Comparison of ENCODE assay signal across 8 cellular contexts in the genomic region with DNA sequence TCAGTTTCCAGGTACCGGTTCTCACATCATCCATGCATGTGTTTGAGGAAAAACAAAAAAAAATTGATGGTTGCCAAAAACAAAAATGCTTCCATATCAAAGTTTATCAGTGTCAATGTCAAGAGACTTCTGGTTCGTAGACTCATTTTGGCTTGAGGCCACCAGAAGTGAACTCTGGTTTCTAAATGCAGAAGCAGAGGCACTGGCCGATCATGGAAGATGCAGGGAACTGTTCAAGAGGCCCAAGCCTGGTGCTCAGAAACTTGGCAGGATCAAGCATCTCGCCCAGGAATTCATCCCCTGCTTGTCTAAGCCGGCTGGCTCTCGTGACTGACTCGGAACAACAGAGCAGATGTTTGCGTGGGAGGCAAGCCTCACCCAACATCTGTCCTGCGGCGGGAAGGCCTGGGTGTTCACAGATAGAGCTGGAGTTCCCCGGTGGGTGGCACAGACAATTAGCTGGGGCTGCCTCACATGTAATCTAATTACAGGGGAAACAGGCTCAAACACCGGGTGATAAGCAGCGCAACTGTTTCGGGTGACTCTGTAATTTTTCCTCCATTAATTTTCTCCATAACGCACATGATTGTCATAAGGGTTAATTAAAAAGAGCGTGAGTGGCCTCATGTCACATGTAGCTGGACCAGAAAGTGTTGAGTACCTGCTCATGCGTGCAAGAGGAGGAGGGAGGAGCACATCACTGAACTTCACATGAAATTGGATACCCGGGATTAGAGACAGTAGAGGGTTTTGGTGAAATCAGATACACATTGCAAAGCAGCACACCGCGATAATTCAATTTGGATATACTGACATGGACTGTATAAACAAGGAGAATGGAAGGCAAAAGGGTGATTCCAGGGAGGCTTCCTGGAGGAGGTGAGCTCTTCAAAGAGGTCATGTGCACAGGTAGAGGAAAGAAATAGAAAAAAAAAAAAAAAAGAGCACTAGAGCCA.
A peak's percentile ranks its signal among the peaks of the same experiment; 100 is the strongest.
DNase-seq lines count a peak whose midpoint lies in the region; ATAC-seq, FAIRE-seq and TF ChIP-seq lines count a peak whose summit lies in the region.

No MANE protein-coding gene starts in this region.

- H3K4me3 Mint-ChIP-seq in astrocyte (ENCODE audit: unreplicated experiment): no peak overlapping the region

- TF ChIP-seq CTCF in astrocyte (IDR thresholded peaks at IDR 0.05; ENCODE audit: insufficient read depth, low read depth, low read length) (no peak), lower leg skin (IDR thresholded peaks at IDR 0.05) (no peak), D721Med (IDR thresholded peaks at IDR 0.05; ENCODE audit: insufficient read depth, missing control alignments) (no peak)

- H3K4me1 Mint-ChIP-seq in astrocyte (ENCODE audit: low read depth, unreplicated experiment): peaks cover 54% of the 10 kb centered on the region

- TF ChIP-seq POLR2A in lower leg skin (IDR thresholded peaks at IDR 0.05): no peak

- peak; percentile 85 for DNase-seq in GDM1 (lab: John Stamatoyannopoulos, UW)
- peak; percentile 66 for DNase-seq in HS-27A (ENCODE audit: low read depth)
- DNase-seq in OCI-M1 (lab: John Stamatoyannopoulos, UW): peak; percentile 100
- DNase-seq in astrocyte (ENCODE audit: low read depth): peak; percentile 87
- peak; percentile 93 to 97 for DNase-seq in lower leg skin (ENCODE audit: low spot score in 2 of 2)
- peak; percentile 66 to 76 for DNase-seq in stimulated activated CD8-positive, alpha-beta memory T cell treated with anti-CD3 and anti-CD28 coated beads, Interleukin-7, amount 100 ng/mL, for 48 hours (ENCODE audit: extremely low read depth in 1 of 2, low read depth in 1 of 2)
- DNase-seq in D721Med (ENCODE audit: insufficient read length, low spot score): no peak

- H3K9ac ChIP-seq in astrocyte (ENCODE audit: low read length): peak overlapping the region; percentile 52

- peak overlapping the region; percentile 68 for H3K4me2 ChIP-seq in astrocyte (ENCODE audit: low read length)

- no peak overlapping the region for H2AFZ ChIP-seq in astrocyte (ENCODE audit: low read depth, low read length)

- no peaks in the 10 kb centered on the region for H4K20me1 ChIP-seq in astrocyte (ENCODE audit: insufficient read depth, low read length)

- peaks cover 38% of the 10 kb centered on the region for H3K4me1 ChIP-seq in astrocyte (ENCODE audit: insufficient read depth, low read length)

- no peaks in the 10 kb centered on the region for H3K9me3 ChIP-seq in astrocyte (ENCODE audit: insufficient read depth, low read depth, low read length)

- FAIRE-seq in astrocyte (lab: Jason Lieb, UNC) (no peak), D721Med (lab: Jason Lieb, UNC) (no peak)

- no peaks in the 10 kb centered on the region for H3K79me2 ChIP-seq in astrocyte (ENCODE audit: insufficient read depth, low read length)

- H3K4me3 ChIP-seq in astrocyte (ENCODE audit: insufficient read depth, low read depth, low read length) (no peak overlapping the region), lower leg skin (ENCODE audit: low read depth, poor library complexity, severe bottlenecking) (no peak overlapping the region)

- peaks cover 31% of the 10 kb centered on the region for H3K27me3 ChIP-seq in astrocyte (ENCODE audit: insufficient read depth, low read length)

- peak overlapping the region; percentile 14 for H3K27ac Mint-ChIP-seq in astrocyte (ENCODE audit: unreplicated experiment)

- 10 to 11% methylated on average over 20 of the region's 20 CpGs for WGBS in lower leg skin, 2 donors

- H3K27ac ChIP-seq in astrocyte (ENCODE audit: low read depth, low read length): peak overlapping the region; percentile 30

- intact Hi-C loops in lower leg skin (cut with DNase I; ENCODE audit: low total_unique reads): no loop called here

- no peaks in the 10 kb centered on the region for H3K36me3 ChIP-seq in astrocyte (ENCODE audit: insufficient read depth, low read length)

- peaks cover 7% of the 10 kb centered on the region for H3K27me3 Mint-ChIP-seq in astrocyte (ENCODE audit: low read depth, unreplicated experiment)

- ATAC-seq in GM19023 (IDR thresholded peaks at IDR 0.05; ENCODE audit: unreplicated experiment): no peak

- peaks cover 6% of the 10 kb centered on the region for H3K9me3 Mint-ChIP-seq in astrocyte (ENCODE audit: unreplicated experiment)

- H3K36me3 Mint-ChIP-seq in astrocyte (ENCODE audit: low read depth, unreplicated experiment): no peaks in the 10 kb centered on the region
